1 cellular context compared by ENCODE assay signal in the genomic region with DNA sequence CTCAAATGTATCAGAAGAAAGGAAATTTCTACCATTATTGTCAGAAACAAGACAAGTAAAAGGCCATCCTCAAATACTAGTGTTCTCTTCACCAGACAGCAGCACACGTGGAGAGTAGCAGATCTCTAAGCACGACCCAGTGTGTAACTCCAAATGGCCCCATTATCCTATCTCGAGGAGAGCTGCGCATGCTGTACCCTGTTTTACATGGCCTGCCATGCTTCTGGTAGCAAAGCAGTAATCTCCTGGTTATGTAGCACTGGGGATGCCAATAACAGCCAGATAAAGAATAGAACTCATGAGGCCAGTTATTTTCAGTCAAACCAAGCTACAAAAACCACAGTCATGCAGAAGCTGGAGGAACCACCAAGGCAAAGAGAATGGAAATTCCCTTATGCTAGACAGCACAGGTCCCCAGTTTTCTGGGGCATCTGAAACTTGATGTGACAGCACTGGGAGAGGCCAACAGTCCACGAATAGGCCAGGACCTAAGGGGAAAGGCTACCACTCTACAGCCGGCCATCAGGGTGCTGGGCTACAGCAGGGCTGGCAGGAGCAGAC.
TF ChIP-seq lines count a peak whose summit lies in the region.

No MANE protein-coding gene starts in this region.

TF ChIP-seq in K562, 482 proteins besides CTCF, POLR2A, EP300 and RAD21:
- TF ChIP-seq ARHGAP35 (IDR thresholded peaks at IDR 0.05; ENCODE audit: partially characterized antibody) (no peak), ZNF224 (CRISPR knock-in tag; IDR thresholded peaks at IDR 0.05) (no peak), ZFX (CRISPR knock-in tag; IDR thresholded peaks at IDR 0.05) (0 out of 2 replicates have a peak, but pooled peaks have one; percentile 11), NFIX (CRISPR knock-in tag; IDR thresholded peaks at IDR 0.05; ENCODE audit: low read depth) (no peak), RHOXF2B (CRISPR knock-in tag; conservative IDR thresholded peaks at IDR 0.05) (no peak), RUNX1 (IDR thresholded peaks at IDR 0.05; ENCODE audit: low read depth) (no peak), FOSL1 (tag; conservative IDR thresholded peaks at IDR 0.05) (no peak)
- TF ChIP-seq, protein P1, sequence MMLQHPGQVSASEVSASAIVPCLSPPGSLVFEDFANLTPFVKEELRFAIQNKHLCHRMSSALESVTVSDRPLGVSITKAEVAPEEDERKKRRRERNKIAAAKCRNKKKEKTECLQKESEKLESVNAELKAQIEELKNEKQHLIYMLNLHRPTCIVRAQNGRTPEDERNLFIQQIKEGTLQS (IDR thresholded peaks at IDR 0.05): no peak
- TF ChIP-seq, protein P1 (CRISPR knock-in tag; conservative IDR thresholded peaks at IDR 0.05): no peak
